ENCODE assay signal across 8 cellular contexts in the genomic region with DNA sequence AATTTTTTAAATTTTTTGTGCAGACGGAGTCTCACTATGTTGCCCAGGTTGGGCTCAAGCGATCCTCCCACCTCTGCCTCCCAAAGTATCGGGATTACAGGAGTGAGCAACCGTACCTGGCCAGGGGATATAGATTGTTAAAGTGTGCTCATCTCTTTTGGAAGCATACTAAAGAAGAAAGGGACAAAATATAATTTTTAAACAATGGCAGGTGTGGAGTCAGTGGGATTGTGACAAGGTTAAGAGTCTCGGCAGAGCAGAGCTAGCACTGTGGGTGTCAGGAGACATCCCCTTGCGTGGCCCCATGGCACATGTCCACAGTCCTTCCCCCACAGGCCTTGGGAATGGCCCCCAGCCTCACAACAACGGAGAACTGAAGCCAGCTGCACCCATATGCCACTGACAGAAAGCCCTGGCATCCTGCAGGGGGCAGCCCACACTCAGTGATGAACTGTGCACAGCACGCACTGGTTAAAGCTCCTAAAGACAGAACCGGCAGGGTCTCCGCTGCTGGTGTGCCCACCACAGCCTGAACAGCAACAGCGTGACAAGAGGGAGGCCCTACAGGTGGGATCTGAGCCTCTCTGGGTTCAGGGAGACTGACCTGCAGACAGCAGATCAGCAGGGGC. TPM values are rescaled to one million over a fixed set of nuclear protein-coding genes. Genes with fewer than 3 reads are reported as not detected.
DNase-seq lines count a peak whose midpoint lies in the region; ATAC-seq and TF ChIP-seq lines count a peak whose summit lies in the region.

No MANE protein-coding gene starts in this region.

- intact Hi-C loops in heart right ventricle (cut with DNase I) (no loop called here), Right ventricle myocardium superior (cut with DNase I) (no loop called here), colonic mucosa (cut with DNase I) (no loop called here)

- H3K9me3 Mint-ChIP-seq in T-cell = no peaks in the 10 kb centered on the region
- no peaks in the 10 kb centered on the region for H3K9me3 Mint-ChIP-seq in naive thymus-derived CD8-positive, alpha-beta T cell

- DNase-seq in heart right ventricle (peak; percentile 16 to 21), Right ventricle myocardium superior (no peak), T-cell (peak in 25 of 34 experiments; percentile 2 to 35 (median 12)), colonic mucosa (peak; percentile 36), NCI-H1930 (lab: John Stamatoyannopoulos, UW) (no peak), activated gamma-delta T cell treated with Interleukin-2 at 50 U/mL for 16 hours (no peak)
- DNase-seq in naive thymus-derived CD8-positive, alpha-beta T cell = peak in 7 of 10 donors; percentile 10 to 41 (median 28)

- H3K27ac Mint-ChIP-seq in T-cell = no peak overlapping the region
- H3K27ac Mint-ChIP-seq in naive thymus-derived CD8-positive, alpha-beta T cell = peak overlapping the region in 2 of 10 donors; percentile 20 to 43

- H3K27ac ChIP-seq in heart right ventricle (no peak overlapping the region), colonic mucosa (no peak overlapping the region)

- H3K27me3 Mint-ChIP-seq in T-cell = no peaks in the 10 kb centered on the region
- H3K27me3 Mint-ChIP-seq in naive thymus-derived CD8-positive, alpha-beta T cell = no peaks in the 10 kb centered on the region

- POLR2A ChIA-PET in T-cell (lab: Charles Lee) = no interaction called here
- POLR2A ChIA-PET in naive thymus-derived CD8-positive, alpha-beta T cell (lab: Charles Lee) = interaction anchor here (1.2 to 1.4 kb wide), 2 partner anchors 10 to 13 kb away, joined by 4 to 5 read pairs; no protein-coding TSS in a partner anchor

- TF ChIP-seq CTCF in heart right ventricle (IDR thresholded peaks at IDR 0.05) (peak in 8 of 9 donors; percentile 31 to 56 (median 44)), colonic mucosa (IDR thresholded peaks at IDR 0.05) (peak; percentile 29)

- H3K36me3 ChIP-seq in heart right ventricle = peaks cover 4 to 100% (median 78%) of the 10 kb centered on the region in 9 donors
- peaks cover 26% of the 10 kb centered on the region for H3K36me3 ChIP-seq in colonic mucosa

- 72 to 82% methylated on average over 11 of the region's 11 CpGs for WGBS in heart right ventricle, 2 donors

- no peak overlapping the region for H3K4me3 ChIP-seq in heart right ventricle
- H3K4me3 ChIP-seq in colonic mucosa = no peak overlapping the region

- CTCF ChIA-PET in T-cell (lab: Charles Lee) = no interaction called here

- H3K4me1 Mint-ChIP-seq in T-cell = peaks cover 0 to 2% (median 0%) of the 10 kb centered on the region in 3 donors
- peaks cover 0 to 3% (median under 1%) of the 10 kb centered on the region in 4 donors for H3K4me1 Mint-ChIP-seq in naive thymus-derived CD8-positive, alpha-beta T cell

- ATAC-seq in heart right ventricle = peak in 5 of 8 donors; percentile 37 to 64 (median 46)
- ATAC-seq in Right ventricle myocardium superior (ENCODE audit: poor library complexity) = no peak
- ATAC-seq in T-cell (replicated peaks in 1 of 4) = peak in 1 of 4 experiments; percentile 26
- peak in 1 of 2 donors; percentile 65 for ATAC-seq in naive thymus-derived CD8-positive, alpha-beta T cell
- ATAC-seq in GM18520 (IDR thresholded peaks at IDR 0.05; ENCODE audit: unreplicated experiment) = no peak

- H3K9me3 ChIP-seq in heart right ventricle (no peaks in the 10 kb centered on the region), colonic mucosa (no peaks in the 10 kb centered on the region)

- H3K9ac ChIP-seq in colonic mucosa (ENCODE audit: low read depth in 2 of 2, low read length in 2 of 2) = no peak overlapping the region

- no peak overlapping the region for H3K4me3 Mint-ChIP-seq in T-cell
- H3K4me3 Mint-ChIP-seq in naive thymus-derived CD8-positive, alpha-beta T cell = no peak overlapping the region

- H3K36me3 Mint-ChIP-seq in T-cell = peaks cover 65% of the 10 kb centered on the region
- peaks cover 0 to 94% (median 48%) of the 10 kb centered on the region in 3 donors for H3K36me3 Mint-ChIP-seq in naive thymus-derived CD8-positive, alpha-beta T cell

- H3K4me1 ChIP-seq in heart right ventricle (no peaks in the 10 kb centered on the region), colonic mucosa (no peaks in the 10 kb centered on the region)

- H3K27me3 ChIP-seq in heart right ventricle (no peaks in the 10 kb centered on the region), colonic mucosa (no peaks in the 10 kb centered on the region)

RNA-seq across cellular contexts. Expression of gene SERPIND1, which starts 29.9 kb away (rescaled TPM):
- under 1 TPM in 3 of 10 donors, not detected in 7; 0.09 to 0.26 (median 0.15) TPM for total RNA-seq in heart right ventricle
- polyA plus RNA-seq in heart right ventricle = under 1 TPM; 0.07 TPM
- 0.08 TPM for total RNA-seq in Right ventricle myocardium superior
- under 1 TPM in 3 of 5 donors, not detected in 2; 0.16 to 0.30 (median 0.26) TPM for total RNA-seq in T-cell
- total RNA-seq in colonic mucosa = under 1 TPM in 1 of 2 donors, not detected in 1; 0.32 TPM
- not detected for total RNA-seq in naive thymus-derived CD8-positive, alpha-beta T cell
- polyA plus RNA-seq in naive thymus-derived CD8-positive, alpha-beta T cell = not detected

RNA-seq across cellular contexts. Expression of gene PI4KA, which starts 54.8 kb away (rescaled TPM):
- 10 to 100 TPM; 34.8 to 55.2 (median 40.8) TPM for total RNA-seq in heart right ventricle
- polyA plus RNA-seq in heart right ventricle = 10 to 100 TPM; 32.3 to 39.3 TPM
- 38.4 TPM for total RNA-seq in Right ventricle myocardium superior
- total RNA-seq in T-cell = 100 to 1,000 TPM; 135 to 187 (median 143) TPM
- 10 to 100 TPM; 69.4 to 86.8 TPM for total RNA-seq in colonic mucosa
- 100 to 1,000 TPM; 148 to 158 TPM for total RNA-seq in naive thymus-derived CD8-positive, alpha-beta T cell
- 10 to 100 TPM; 34.4 to 69.6 (median 50.0) TPM for polyA plus RNA-seq in naive thymus-derived CD8-positive, alpha-beta T cell

RNA-seq across cellular contexts. Expression of gene SNAP29, which starts 55.0 kb away (rescaled TPM):
- total RNA-seq in heart right ventricle = 10 to 100 TPM; 20.6 to 43.6 (median 26.8) TPM
- 10 to 100 TPM in 1 of 2 donors, 1 to 10 TPM in 1; 9.9 to 22.2 TPM for polyA plus RNA-seq in heart right ventricle
- 22.3 TPM for total RNA-seq in Right ventricle myocardium superior
- total RNA-seq in T-cell = 10 to 100 TPM; 15.8 to 26.2 (median 23.3) TPM
- 10 to 100 TPM; 25.3 to 39.0 TPM for total RNA-seq in colonic mucosa
- total RNA-seq in naive thymus-derived CD8-positive, alpha-beta T cell = 10 to 100 TPM; 22.5 to 25.1 TPM
- 10 to 100 TPM; 18.2 to 20.8 (median 18.9) TPM for polyA plus RNA-seq in naive thymus-derived CD8-positive, alpha-beta T cell

Comparison
In these comparisons a context has a peak if more than half of its experiments do, and no peak if none do; other contexts are left out.
1. ATAC-seq: peak in heart right ventricle (5 of 8); none in Right ventricle myocardium superior (single experiment) and GM18520 (single experiment).
2. DNase-seq: peak in heart right ventricle (2 of 2), T-cell (25 of 34), colonic mucosa (single experiment) and naive thymus-derived CD8-positive, alpha-beta T cell (7 of 10); none in Right ventricle myocardium superior (single experiment), NCI-H1930 (0 of 2) and activated gamma-delta T cell treated with Interleukin-2 at 50 U/mL for 16 hours (single experiment).